16 cellular contexts compared by ENCODE assay signal in genomic region chr7:18901351-18901750, GRCh38.
A peak's percentile ranks its signal among the peaks of the same experiment; 100 is the strongest.
DNase-seq lines count a peak whose midpoint lies in the region; ATAC-seq, FAIRE-seq and TF ChIP-seq lines count a peak whose summit lies in the region.
"Had no signal": no experiment of that assay in that cellular context is flagged by ENCODE, and none has a peak within 500 bp of the region (broad histone marks: within the 10 kb centered on the region; RNA-seq: fewer than 3 reads in every experiment).

No MANE protein-coding gene starts in this region.

- peaks cover 44% of the 10 kb centered on the region for H3K4me1 Mint-ChIP-seq in mesothelial cell of epicardium
- H3K4me1 Mint-ChIP-seq: CD14-positive monocyte, IgD-negative memory B cell had no signal

- peak overlapping the region; percentile 55 for H3K27ac Mint-ChIP-seq in mesothelial cell of epicardium
- H3K27ac Mint-ChIP-seq: CD14-positive monocyte; CD8-positive, alpha-beta T cell; H9; IgD-negative memory B cell had no signal

- peaks cover 3% of the 10 kb centered on the region for H3K36me3 Mint-ChIP-seq in mesothelial cell of epicardium
- H3K36me3 Mint-ChIP-seq: CD14-positive monocyte; CD8-positive, alpha-beta T cell had no signal

- no peak overlapping the region for H3K4me3 Mint-ChIP-seq in mesothelial cell of epicardium
- H3K4me3 Mint-ChIP-seq: CD14-positive monocyte; CD8-positive, alpha-beta T cell; H9; IgD-negative memory B cell had no signal

- peak overlapping the region; percentile 39; the same call in 1 of the 2 replicates for H3K27ac ChIP-seq in SK-N-MC
- H3K27ac ChIP-seq: A549, GM23248 had no signal

- H3K9me3 Mint-ChIP-seq in mesothelial cell of epicardium: peaks cover 4% of the 10 kb centered on the region
- H3K9me3 Mint-ChIP-seq: H9, IgD-negative memory B cell had no signal

- no peak overlapping the region for H3K4me3 ChIP-seq in SK-N-MC
- H3K4me3 ChIP-seq: A549, GM23248 had no signal

- no peaks in the 10 kb centered on the region for H3K27me3 Mint-ChIP-seq in mesothelial cell of epicardium (ENCODE audit: low read depth)
- H3K27me3 Mint-ChIP-seq: IgD-negative memory B cell had no signal

- H3K36me3 ChIP-seq in SK-N-MC (ENCODE audit: insufficient read depth, low read length): no peaks in the 10 kb centered on the region

- DNase-seq in M059J (ENCODE audit: low read depth) (peak; percentile 31), SK-N-MC (ENCODE audit: low read depth, low spot score) (no peak), mesothelial cell of epicardium (ENCODE audit: low spot score in 2 of 2, unreplicated experiment in 2 of 2) (no peak), AG08396 (ENCODE audit: low spot score) (no peak), frontal cortex (ENCODE audit: low spot score in 2 of 2) (no peak)
- DNase-seq: CD8-positive, alpha-beta T cell; COR-L47; DMS153; DND-41; H9 had no signal

- ATAC-seq in HG03571 (IDR thresholded peaks at IDR 0.05; ENCODE audit: unreplicated experiment): no peak
- ATAC-seq: A549; CD8-positive, alpha-beta T cell had no signal

- no peak overlapping the region for H3K9ac ChIP-seq in SK-N-MC (ENCODE audit: insufficient read length)
- H3K9ac ChIP-seq: GM23248 had no signal

- no peak for TF ChIP-seq CTCF in mesothelial cell of epicardium (IDR thresholded peaks at IDR 0.05; ENCODE audit: unreplicated experiment)

- FAIRE-seq in frontal cortex (lab: Jason Lieb, UNC): no peak
- FAIRE-seq: A549, D721Med had no signal

- no peaks in the 10 kb centered on the region for H3K9me3 ChIP-seq in SK-N-MC (ENCODE audit: low read depth, low read length)
- H3K9me3 ChIP-seq: A549 had no signal
